ENCODE assay signal across 31 cellular contexts in the genomic region with DNA sequence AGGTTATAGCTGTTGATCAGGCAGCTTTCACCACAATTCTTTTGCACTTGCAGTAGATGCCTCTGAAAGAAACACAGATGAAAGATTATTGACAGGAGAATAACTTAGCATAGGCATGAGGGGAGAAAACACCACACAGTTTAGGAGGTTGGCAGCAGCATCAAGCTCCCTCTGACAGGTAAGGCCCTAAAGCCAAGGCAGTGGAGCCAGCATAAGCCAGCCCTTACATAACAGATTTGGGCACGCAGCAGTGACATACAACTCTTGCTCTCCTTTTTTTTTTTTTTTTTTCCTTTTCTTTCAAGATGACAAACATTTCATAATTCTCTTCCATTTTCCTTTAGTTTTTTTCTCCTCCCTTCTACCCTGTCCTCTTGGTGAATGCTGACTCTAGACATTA.
"Had no signal": no experiment of that assay in that cellular context is flagged by ENCODE, and none has a peak within 500 bp of the region (broad histone marks: within the 10 kb centered on the region; RNA-seq: fewer than 3 reads in every experiment).

No MANE protein-coding gene starts in this region.

- ATAC-seq: activated CD8-positive, alpha-beta T cell treated with anti-CD3 and anti-CD28 coated beads for 36 hours; activated naive CD4-positive, alpha-beta T cell treated with anti-CD3 and anti-CD28 coated beads, Interleukin-2, amount 50 U/mL, for 72 hours; activated T-cell treated with anti-CD3 and anti-CD28 coated beads, Interleukin-2, amount 50 U/mL, for 4 hours; activated T-cell treated with anti-CD3 and anti-CD28 coated beads, Interleukin-2, amount 50 U/mL, for 72 hours; activated T-helper 17 cell treated with anti-CD3 and anti-CD28 coated beads, Interleukin-2, amount 50 U/mL, for 72 hours; body of pancreas had no signal

- H3K27me3 ChIP-seq: adrenal gland, body of pancreas, brain microvascular endothelial cell, breast epithelium had no signal

- H3K4me3 ChIP-seq: adrenal gland, body of pancreas, breast epithelium had no signal

- DNase-seq: activated B cell treated with CpG ODN at 0.5 μM for 24 hours; activated CD4-positive, alpha-beta memory T cell treated with anti-CD3 and anti-CD28 coated beads for 36 hours; activated CD4-positive, alpha-beta T cell treated with anti-CD3 and anti-CD28 coated beads for 4 hours; activated CD4-positive, alpha-beta T cell treated with anti-CD3 and anti-CD28 coated beads, Interleukin-2, amount 10 ng/mL, durations not matched to agents 24 days and 14 days; activated CD4-positive, alpha-beta T cell treated with anti-CD3 and anti-CD28 coated beads, Interleukin-2, amount 50 U/mL, for 1 hour; activated CD4-positive, alpha-beta T cell treated with anti-CD3 and anti-CD28 coated beads, Interleukin-2, amount 50 U/mL, for 4 hours; activated CD4-positive, CD25-positive, alpha-beta regulatory T cell treated with anti-CD3 and anti-CD28 coated beads, Interleukin-2, amount 50 U/mL, for 72 hours; activated CD8-positive, alpha-beta memory T cell treated with anti-CD3 and anti-CD28 coated beads, Interleukin-2, amount 50 U/mL, for 4 hours; activated CD8-positive, alpha-beta T cell treated with anti-CD3 and anti-CD28 coated beads for 36 hours; activated effector memory CD4-positive, alpha-beta T cell treated with anti-CD3 and anti-CD28 coated beads, Interleukin-2, amount 50 U/mL, for 16 hours; activated gamma-delta T cell treated with Interleukin-2 at 50 U/mL for 16 hours; activated naive CD4-positive, alpha-beta T cell; activated naive CD4-positive, alpha-beta T cell treated with anti-CD3 and anti-CD28 coated beads for 36 hours; activated naive CD4-positive, alpha-beta T cell treated with anti-CD3 and anti-CD28 coated beads, Interleukin-2, amount 50 U/mL, for 16 hours; activated naive CD8-positive, alpha-beta T cell treated with anti-CD3 and anti-CD28 coated beads for 36 hours; activated T-cell treated with anti-CD3 and anti-CD28 coated beads for 4 hours; activated T-cell treated with anti-CD3 and anti-CD28 coated beads, Interleukin-2, amount 50 U/mL, for 1 hour; activated T-cell treated with anti-CD3 and anti-CD28 coated beads, Interleukin-2, amount 50 U/mL, for 4 hours; activated T-cell treated with anti-CD3 and anti-CD28 coated beads, Interleukin-2, amount 50 U/mL, for 72 hours; adrenal gland; amniotic stem cell; aorta; body of pancreas; brain microvascular endothelial cell; central memory CD4-positive, alpha-beta T cell; T-helper 2 cell; T-helper 9 cell had no signal

- H3K4me1 ChIP-seq: adrenal gland, body of pancreas, breast epithelium had no signal

- H3K9me3 ChIP-seq: adrenal gland, body of pancreas, breast epithelium had no signal

- H3K36me3 ChIP-seq: adrenal gland, brain microvascular endothelial cell, breast epithelium had no signal

- H3K27ac ChIP-seq: adrenal gland, body of pancreas, brain microvascular endothelial cell, breast epithelium, VCaP had no signal
